8 cellular contexts compared by ENCODE assay signal in the genomic region with DNA sequence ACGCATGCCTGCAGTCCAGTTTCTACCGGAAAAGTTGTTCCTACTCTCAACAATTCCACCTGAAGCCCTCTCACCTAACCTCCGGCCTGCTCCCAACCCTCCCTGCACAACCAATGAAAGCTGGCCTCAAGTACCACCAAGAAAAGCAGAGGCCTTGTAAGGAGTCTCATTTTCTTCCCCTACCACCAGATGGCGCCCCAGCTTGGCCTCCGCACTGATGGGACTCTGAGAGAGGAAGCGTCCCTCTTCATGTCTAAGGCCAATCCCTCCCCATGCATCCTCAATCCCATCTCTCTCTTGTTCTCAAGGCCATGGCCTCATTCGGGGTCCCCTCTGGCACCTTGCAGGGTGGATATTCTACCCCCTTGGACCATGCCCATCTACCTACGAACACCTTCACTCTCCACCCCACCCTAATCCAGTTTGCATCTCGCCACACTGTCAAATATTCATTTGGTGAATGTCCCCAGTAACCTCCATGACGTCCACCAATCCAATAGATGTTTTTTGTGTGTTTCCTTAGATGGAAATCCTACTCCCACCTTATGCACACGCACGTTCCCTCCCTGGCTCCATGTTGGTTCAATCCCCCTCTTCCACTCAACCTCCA.
DNase-seq lines count a peak whose midpoint lies in the region; FAIRE-seq and TF ChIP-seq lines count a peak whose summit lies in the region.

No MANE protein-coding gene starts in this region.

- H3K4me1 ChIP-seq in parathyroid adenoma = no peaks in the 10 kb centered on the region

- H3K36me3 ChIP-seq in parathyroid adenoma (ENCODE audit: control insufficient read depth, insufficient read depth, low read length) = no peaks in the 10 kb centered on the region

- H3K9me3 ChIP-seq in parathyroid adenoma (ENCODE audit: control insufficient read depth, low read length) = no peaks in the 10 kb centered on the region

- TF ChIP-seq CTCF in fibroblast of pulmonary artery (IDR thresholded peaks at IDR 0.05; ENCODE audit: low read length, missing control alignments) (peak; percentile 30), parathyroid adenoma (IDR thresholded peaks at IDR 0.05) (peak; percentile 46)

- H2AFZ ChIP-seq in parathyroid adenoma = no peak overlapping the region

- FAIRE-seq in urothelium cell line (lab: Jason Lieb, UNC) = peak; percentile 17

- no peak overlapping the region for H3K4me2 ChIP-seq in parathyroid adenoma (ENCODE audit: low read length)

- H3K27ac ChIP-seq in parathyroid adenoma = no peak overlapping the region

- H3K79me2 ChIP-seq in parathyroid adenoma = no peaks in the 10 kb centered on the region

- no peaks in the 10 kb centered on the region for H3K27me3 ChIP-seq in parathyroid adenoma (ENCODE audit: control insufficient read depth, insufficient read depth, low read length)

- no peak overlapping the region for H3K4me3 ChIP-seq in fibroblast of pulmonary artery (replicated peaks; ENCODE audit: low read depth, low read length)
- no peak overlapping the region for H3K4me3 ChIP-seq in parathyroid adenoma (ENCODE audit: low read depth, low read length)

- peak; percentile 30 for DNase-seq in NCI-H2196 (lab: John Stamatoyannopoulos, UW; ENCODE audit: unreplicated experiment)
- DNase-seq in NCI-H2196 treated with DMSO at 0.1 percent for 48 hours (lab: John Stamatoyannopoulos, UW; ENCODE audit: unreplicated experiment) = no peak
- DNase-seq in NCI-H82 treated with DMSO at 0.1 percent for 48 hours (lab: John Stamatoyannopoulos, UW; ENCODE audit: unreplicated experiment) = peak; percentile 5
- DNase-seq in activated CD8-positive, alpha-beta memory T cell treated with anti-CD3 and anti-CD28 coated beads, Interleukin-2, amount 50 U/mL, for 4 hours = peak; percentile 51
- DNase-seq in fibroblast of pulmonary artery (ENCODE audit: low read depth) = peak; percentile 15
- DNase-seq in urothelium cell line (ENCODE audit: low spot score) = peak; percentile 70
- DNase-seq in HPDE6-E6E7 (ENCODE audit: extremely low spot score) = no peak

- H3K9ac ChIP-seq in parathyroid adenoma = no peak overlapping the region

Comparison
In these comparisons a context has a peak if more than half of its experiments do, and no peak if none do; other contexts are left out.
1. DNase-seq: peak in NCI-H2196 (single experiment), NCI-H82 treated with DMSO at 0.1 percent for 48 hours (single experiment), activated CD8-positive, alpha-beta memory T cell treated with anti-CD3 and anti-CD28 coated beads, Interleukin-2, amount 50 U/mL, for 4 hours (single experiment), fibroblast of pulmonary artery (single experiment) and urothelium cell line (single experiment); none in NCI-H2196 treated with DMSO at 0.1 percent for 48 hours (single experiment) and HPDE6-E6E7 (single experiment).